Comparison of ENCODE assay signal across 24 cellular contexts in the genomic region with DNA sequence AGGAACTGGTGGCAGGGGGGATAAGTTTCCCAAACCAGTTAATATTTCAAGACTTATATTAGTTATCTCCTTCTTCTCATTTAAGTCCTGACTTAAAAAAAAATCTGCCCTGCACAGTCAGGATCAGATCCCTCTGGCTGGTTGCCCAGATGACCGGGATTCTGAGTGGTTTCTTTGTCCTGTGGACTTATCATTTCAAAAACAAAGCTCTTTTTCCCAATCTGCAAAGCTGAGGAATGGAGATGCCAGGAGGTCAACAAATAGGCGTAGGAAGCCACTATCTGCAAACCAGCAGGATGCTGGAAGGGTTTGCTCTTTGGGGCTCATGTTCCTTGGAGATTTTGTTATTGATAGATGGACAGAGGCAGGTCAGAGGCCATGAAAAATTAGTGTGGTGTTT. TPM values are rescaled to one million over a fixed set of nuclear protein-coding genes. Genes with fewer than 3 reads are reported as not detected.
DNase-seq lines count a peak whose midpoint lies in the region; ATAC-seq and TF ChIP-seq lines count a peak whose summit lies in the region.
"Had no signal": no experiment of that assay in that cellular context is flagged by ENCODE, and none has a peak within 500 bp of the region (broad histone marks: within the 10 kb centered on the region; RNA-seq: fewer than 3 reads in every experiment).

No MANE protein-coding gene starts in this region.

- no peak overlapping the region for H3K27ac Mint-ChIP-seq in activated CD4-positive, alpha-beta T cell treated with anti-CD3 and anti-CD28 coated beads, Interleukin-2, amount 10 ng/mL, durations not matched to agents 24 days and 14 days
- H3K27ac Mint-ChIP-seq in activated CD4-positive, alpha-beta T cell treated with anti-CD3 and anti-CD28 coated beads, Interleukin-2, amount 10 ng/mL, durations not matched to agents 7 days and 5 days = no peak overlapping the region
- H3K27ac Mint-ChIP-seq: activated CD8-positive, alpha-beta T cell treated with anti-CD3 and anti-CD28 coated beads, Interleukin-2, amount 10 ng/mL, durations not matched to agents 7 days and 5 days; naive thymus-derived CD4-positive, alpha-beta T cell; T-cell had no signal

- no peaks in the 10 kb centered on the region for H3K9me3 ChIP-seq in tibial artery

- intact Hi-C loops in activated CD4-positive, alpha-beta T cell treated with anti-CD3 and anti-CD28 coated beads, Interleukin-2, amount 10 ng/mL, durations not matched to agents 24 days and 14 days (cut with micrococcal nuclease) = no loop called here
- intact Hi-C loops in tibial artery (cut with DNase I; ENCODE audit: low total_unique reads) = no loop called here

- peak; percentile 45 for DNase-seq in activated CD4-positive, alpha-beta T cell treated with anti-CD3 and anti-CD28 coated beads, Interleukin-2, amount 10 ng/mL, durations not matched to agents 24 days and 14 days
- DNase-seq in activated CD4-positive, alpha-beta T cell treated with anti-CD3 and anti-CD28 coated beads, Interleukin-2, amount 10 ng/mL, durations not matched to agents 7 days and 5 days = no peak
- DNase-seq in brain microvascular endothelial cell = peak; percentile 63
- peak; percentile 5 for DNase-seq in globus pallidus (ENCODE audit: low spot score)
- peak; percentile 10 for DNase-seq in stromal cell of bone marrow (ENCODE audit: low read depth)
- DNase-seq in tibial artery = no peak
- no peak for DNase-seq in activated naive CD4-positive, alpha-beta T cell treated with Interleukin-2 at 50 U/mL for 16 hours
- DNase-seq: activated CD8-positive, alpha-beta T cell treated with anti-CD3 and anti-CD28 coated beads, Interleukin-2, amount 10 ng/mL, durations not matched to agents 7 days and 5 days; activated T-cell treated with anti-CD3 and anti-CD28 coated beads, Interleukin-2, amount 50 U/mL, for 1 hour; central memory CD4-positive, alpha-beta T cell; COR-L47; kidney glomerular epithelial cell; mesendoderm; naive thymus-derived CD4-positive, alpha-beta T cell; NCI-H1417 treated with DMSO at 0.1 percent for 48 hours; NCI-H2107; NCI-H524 treated with DMSO at 0.1 percent for 48 hours; SHP77; T-cell had no signal

- H3K36me3 Mint-ChIP-seq in activated CD4-positive, alpha-beta T cell treated with anti-CD3 and anti-CD28 coated beads, Interleukin-2, amount 10 ng/mL, durations not matched to agents 24 days and 14 days (ENCODE audit: low read depth) = peaks cover 11% of the 10 kb centered on the region
- no peaks in the 10 kb centered on the region for H3K36me3 Mint-ChIP-seq in activated CD4-positive, alpha-beta T cell treated with anti-CD3 and anti-CD28 coated beads, Interleukin-2, amount 10 ng/mL, durations not matched to agents 7 days and 5 days (ENCODE audit: low read depth)

- H3K27ac ChIP-seq in brain microvascular endothelial cell (no peak overlapping the region), tibial artery (no peak overlapping the region)
- H3K27ac ChIP-seq: epithelial cell of prostate, HL-60 had no signal

- no peak for TF ChIP-seq CTCF in brain microvascular endothelial cell (IDR thresholded peaks at IDR 0.05; ENCODE audit: low read depth, low read length, missing control alignments)
- no peak for TF ChIP-seq CTCF in tibial artery (IDR thresholded peaks at IDR 0.05)

- no peaks in the 10 kb centered on the region for H3K9me3 Mint-ChIP-seq in activated CD4-positive, alpha-beta T cell treated with anti-CD3 and anti-CD28 coated beads, Interleukin-2, amount 10 ng/mL, durations not matched to agents 24 days and 14 days
- peaks cover 7% of the 10 kb centered on the region for H3K9me3 Mint-ChIP-seq in activated CD4-positive, alpha-beta T cell treated with anti-CD3 and anti-CD28 coated beads, Interleukin-2, amount 10 ng/mL, durations not matched to agents 7 days and 5 days

- in situ Hi-C loops in brain microvascular endothelial cell (cut with HindIII; ENCODE audit: low pct_ligation_motif_present, low sequenced_read_pairs) = no loop called here

- H3K27me3 ChIP-seq in brain microvascular endothelial cell (replicated peaks) (no peaks in the 10 kb centered on the region), tibial artery (no peaks in the 10 kb centered on the region)

- no peak overlapping the region for H3K4me3 ChIP-seq in brain microvascular endothelial cell (ENCODE audit: low read depth, low read length)
- H3K4me3 ChIP-seq in tibial artery = no peak overlapping the region

- no peaks in the 10 kb centered on the region for H3K27me3 Mint-ChIP-seq in activated CD4-positive, alpha-beta T cell treated with anti-CD3 and anti-CD28 coated beads, Interleukin-2, amount 10 ng/mL, durations not matched to agents 24 days and 14 days
- H3K27me3 Mint-ChIP-seq in activated CD4-positive, alpha-beta T cell treated with anti-CD3 and anti-CD28 coated beads, Interleukin-2, amount 10 ng/mL, durations not matched to agents 7 days and 5 days = peaks cover 5% of the 10 kb centered on the region
- H3K27me3 Mint-ChIP-seq: T-cell had no signal

- CTCF ChIA-PET in activated CD4-positive, alpha-beta T cell treated with anti-CD3 and anti-CD28 coated beads, Interleukin-2, amount 10 ng/mL, durations not matched to agents 7 days and 5 days (lab: Charles Lee) = no interaction called here

- H3K4me1 Mint-ChIP-seq in activated CD4-positive, alpha-beta T cell treated with anti-CD3 and anti-CD28 coated beads, Interleukin-2, amount 10 ng/mL, durations not matched to agents 24 days and 14 days = no peaks in the 10 kb centered on the region
- H3K4me1 Mint-ChIP-seq in activated CD4-positive, alpha-beta T cell treated with anti-CD3 and anti-CD28 coated beads, Interleukin-2, amount 10 ng/mL, durations not matched to agents 7 days and 5 days = no peaks in the 10 kb centered on the region
- H3K4me1 Mint-ChIP-seq: T-cell had no signal

- H3K36me3 ChIP-seq in brain microvascular endothelial cell (replicated peaks) (no peaks in the 10 kb centered on the region), tibial artery (no peaks in the 10 kb centered on the region)

- no peaks in the 10 kb centered on the region for H3K4me1 ChIP-seq in tibial artery

- POLR2A ChIA-PET in activated CD4-positive, alpha-beta T cell treated with anti-CD3 and anti-CD28 coated beads, Interleukin-2, amount 10 ng/mL, durations not matched to agents 7 days and 5 days (lab: Charles Lee) = no interaction called here

- H3K4me3 Mint-ChIP-seq in activated CD4-positive, alpha-beta T cell treated with anti-CD3 and anti-CD28 coated beads, Interleukin-2, amount 10 ng/mL, durations not matched to agents 24 days and 14 days = no peak overlapping the region
- H3K4me3 Mint-ChIP-seq in activated CD4-positive, alpha-beta T cell treated with anti-CD3 and anti-CD28 coated beads, Interleukin-2, amount 10 ng/mL, durations not matched to agents 7 days and 5 days = no peak overlapping the region
- H3K4me3 Mint-ChIP-seq: activated CD8-positive, alpha-beta T cell treated with anti-CD3 and anti-CD28 coated beads, Interleukin-2, amount 10 ng/mL, durations not matched to agents 7 days and 5 days; naive thymus-derived CD4-positive, alpha-beta T cell; T-cell had no signal

- ATAC-seq in HG03442 (IDR thresholded peaks at IDR 0.05; ENCODE audit: unreplicated experiment) = no peak
- ATAC-seq: activated CD4-positive, CD25-positive, alpha-beta regulatory T cell treated with anti-CD3 and anti-CD28 coated beads, Interleukin-2, amount 50 U/mL, for 24 hours; activated CD8-positive, alpha-beta T cell treated with anti-CD3 and anti-CD28 coated beads, Interleukin-2, amount 10 ng/mL, durations not matched to agents 7 days and 5 days; naive thymus-derived CD4-positive, alpha-beta T cell; T-cell had no signal

RNA-seq across cellular contexts. Expression of gene C3orf20, which starts 5.8 kb away (rescaled TPM):
- 0.19 and 0.28 TPM in 2 replicates for total RNA-seq in activated CD4-positive, alpha-beta T cell treated with anti-CD3 and anti-CD28 coated beads, Interleukin-2, amount 10 ng/mL, durations not matched to agents 24 days and 14 days
- total RNA-seq in activated CD4-positive, alpha-beta T cell treated with anti-CD3 and anti-CD28 coated beads, Interleukin-2, amount 10 ng/mL, durations not matched to agents 7 days and 5 days = under 1 TPM in 1 of 2 experiments, not detected in 1; 0.10 TPM
- total RNA-seq: H1 had no signal

RNA-seq across cellular contexts. Expression of gene CCDC174, which starts 29.2 kb away (rescaled TPM):
- total RNA-seq in activated CD4-positive, alpha-beta T cell treated with anti-CD3 and anti-CD28 coated beads, Interleukin-2, amount 10 ng/mL, durations not matched to agents 24 days and 14 days = 16.0 and 16.8 TPM in 2 replicates
- 10 to 100 TPM; 20.9 to 24.0 TPM for total RNA-seq in activated CD4-positive, alpha-beta T cell treated with anti-CD3 and anti-CD28 coated beads, Interleukin-2, amount 10 ng/mL, durations not matched to agents 7 days and 5 days

Comparison
In these comparisons a context has a peak if more than half of its experiments do, and no peak if none do; other contexts are left out.
1. DNase-seq: peak in activated CD4-positive, alpha-beta T cell treated with anti-CD3 and anti-CD28 coated beads, Interleukin-2, amount 10 ng/mL, durations not matched to agents 24 days and 14 days (single experiment), brain microvascular endothelial cell (single experiment), globus pallidus (single experiment) and stromal cell of bone marrow (single experiment); none in activated CD4-positive, alpha-beta T cell treated with anti-CD3 and anti-CD28 coated beads, Interleukin-2, amount 10 ng/mL, durations not matched to agents 7 days and 5 days (single experiment), tibial artery (0 of 2) and activated naive CD4-positive, alpha-beta T cell treated with Interleukin-2 at 50 U/mL for 16 hours (single experiment).